Comparison of ENCODE assay signal across 1 cellular context in the genomic region with DNA sequence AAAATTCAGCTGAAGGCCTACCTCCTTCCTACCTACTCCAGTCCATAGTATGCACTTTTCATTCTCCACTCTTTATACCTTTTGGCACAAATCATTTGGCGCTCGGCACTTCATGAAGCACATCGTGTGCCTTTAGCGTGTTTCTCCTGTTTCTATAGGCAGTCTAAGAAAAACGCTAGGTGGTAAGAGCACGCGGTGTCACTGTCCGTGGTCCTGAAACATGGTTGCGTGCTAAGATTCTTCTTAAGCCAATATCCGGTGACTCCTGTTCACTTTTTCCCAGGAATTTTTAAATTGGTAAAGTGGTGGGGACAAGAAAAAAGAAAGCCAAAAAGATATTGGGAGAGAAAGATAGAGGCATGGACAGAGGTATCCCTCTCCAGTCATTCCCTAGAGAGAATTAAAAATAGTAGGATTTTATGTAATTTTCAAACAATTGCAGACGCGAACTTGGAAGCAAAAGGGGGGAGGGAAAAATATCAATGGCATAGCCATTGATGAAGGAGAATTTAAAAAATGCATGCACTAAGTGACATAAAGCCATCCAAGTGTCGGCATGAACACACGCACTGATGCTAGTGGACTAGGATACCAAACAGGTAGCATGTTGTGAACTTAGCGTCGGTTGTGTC.
TF ChIP-seq lines count a peak whose summit lies in the region.

No MANE protein-coding gene starts in this region.

TF ChIP-seq in WTC11, 78 proteins besides CTCF, POLR2A, EP300 and RAD21 (continued from another document and continues in another):
- TF ChIP-seq, protein P1, sequence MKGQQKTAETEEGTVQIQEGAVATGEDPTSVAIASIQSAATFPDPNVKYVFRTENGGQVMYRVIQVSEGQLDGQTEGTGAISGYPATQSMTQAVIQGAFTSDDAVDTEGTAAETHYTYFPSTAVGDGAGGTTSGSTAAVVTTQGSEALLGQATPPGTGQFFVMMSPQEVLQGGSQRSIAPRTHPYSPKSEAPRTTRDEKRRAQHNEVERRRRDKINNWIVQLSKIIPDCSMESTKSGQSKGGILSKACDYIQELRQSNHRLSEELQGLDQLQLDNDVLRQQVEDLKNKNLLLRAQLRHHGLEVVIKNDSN (CRISPR knock-in tag; IDR thresholded peaks at IDR 0.05) = peak; percentile 36; the same call in 1 of the 2 replicates
- peak; percentile 86 for TF ChIP-seq ZNF232 (CRISPR knock-in tag; IDR thresholded peaks at IDR 0.05)
- TF ChIP-seq ZNF425 (CRISPR knock-in tag; conservative IDR thresholded peaks at IDR 0.05) = no peak
- TF ChIP-seq, protein P2, sequence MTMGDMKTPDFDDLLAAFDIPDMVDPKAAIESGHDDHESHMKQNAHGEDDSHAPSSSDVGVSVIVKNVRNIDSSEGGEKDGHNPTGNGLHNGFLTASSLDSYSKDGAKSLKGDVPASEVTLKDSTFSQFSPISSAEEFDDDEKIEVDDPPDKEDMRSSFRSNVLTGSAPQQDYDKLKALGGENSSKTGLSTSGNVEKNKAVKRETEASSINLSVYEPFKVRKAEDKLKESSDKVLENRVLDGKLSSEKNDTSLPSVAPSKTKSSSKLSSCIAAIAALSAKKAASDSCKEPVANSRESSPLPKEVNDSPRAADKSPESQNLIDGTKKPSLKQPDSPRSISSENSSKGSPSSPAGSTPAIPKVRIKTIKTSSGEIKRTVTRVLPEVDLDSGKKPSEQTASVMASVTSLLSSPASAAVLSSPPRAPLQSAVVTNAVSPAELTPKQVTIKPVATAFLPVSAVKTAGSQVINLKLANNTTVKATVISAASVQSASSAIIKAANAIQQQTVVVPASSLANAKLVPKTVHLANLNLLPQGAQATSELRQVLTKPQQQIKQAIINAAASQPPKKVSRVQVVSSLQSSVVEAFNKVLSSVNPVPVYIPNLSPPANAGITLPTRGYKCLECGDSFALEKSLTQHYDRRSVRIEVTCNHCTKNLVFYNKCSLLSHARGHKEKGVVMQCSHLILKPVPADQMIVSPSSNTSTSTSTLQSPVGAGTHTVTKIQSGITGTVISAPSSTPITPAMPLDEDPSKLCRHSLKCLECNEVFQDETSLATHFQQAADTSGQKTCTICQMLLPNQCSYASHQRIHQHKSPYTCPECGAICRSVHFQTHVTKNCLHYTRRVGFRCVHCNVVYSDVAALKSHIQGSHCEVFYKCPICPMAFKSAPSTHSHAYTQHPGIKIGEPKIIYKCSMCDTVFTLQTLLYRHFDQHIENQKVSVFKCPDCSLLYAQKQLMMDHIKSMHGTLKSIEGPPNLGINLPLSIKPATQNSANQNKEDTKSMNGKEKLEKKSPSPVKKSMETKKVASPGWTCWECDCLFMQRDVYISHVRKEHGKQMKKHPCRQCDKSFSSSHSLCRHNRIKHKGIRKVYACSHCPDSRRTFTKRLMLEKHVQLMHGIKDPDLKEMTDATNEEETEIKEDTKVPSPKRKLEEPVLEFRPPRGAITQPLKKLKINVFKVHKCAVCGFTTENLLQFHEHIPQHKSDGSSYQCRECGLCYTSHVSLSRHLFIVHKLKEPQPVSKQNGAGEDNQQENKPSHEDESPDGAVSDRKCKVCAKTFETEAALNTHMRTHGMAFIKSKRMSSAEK (CRISPR knock-in tag; IDR thresholded peaks at IDR 0.05; ENCODE audit: borderline replicate concordance) = 0 out of 2 replicates have a peak, but pooled peaks have one; percentile 24
- peak; percentile 85; the same call in 1 of the 2 replicates for TF ChIP-seq ZNF219 (CRISPR knock-in tag; IDR thresholded peaks at IDR 0.05; ENCODE audit: borderline replicate concordance)
- TF ChIP-seq CBFB (CRISPR knock-in tag; IDR thresholded peaks at IDR 0.05; ENCODE audit: low read depth) = no peak
- TF ChIP-seq, protein P3, sequence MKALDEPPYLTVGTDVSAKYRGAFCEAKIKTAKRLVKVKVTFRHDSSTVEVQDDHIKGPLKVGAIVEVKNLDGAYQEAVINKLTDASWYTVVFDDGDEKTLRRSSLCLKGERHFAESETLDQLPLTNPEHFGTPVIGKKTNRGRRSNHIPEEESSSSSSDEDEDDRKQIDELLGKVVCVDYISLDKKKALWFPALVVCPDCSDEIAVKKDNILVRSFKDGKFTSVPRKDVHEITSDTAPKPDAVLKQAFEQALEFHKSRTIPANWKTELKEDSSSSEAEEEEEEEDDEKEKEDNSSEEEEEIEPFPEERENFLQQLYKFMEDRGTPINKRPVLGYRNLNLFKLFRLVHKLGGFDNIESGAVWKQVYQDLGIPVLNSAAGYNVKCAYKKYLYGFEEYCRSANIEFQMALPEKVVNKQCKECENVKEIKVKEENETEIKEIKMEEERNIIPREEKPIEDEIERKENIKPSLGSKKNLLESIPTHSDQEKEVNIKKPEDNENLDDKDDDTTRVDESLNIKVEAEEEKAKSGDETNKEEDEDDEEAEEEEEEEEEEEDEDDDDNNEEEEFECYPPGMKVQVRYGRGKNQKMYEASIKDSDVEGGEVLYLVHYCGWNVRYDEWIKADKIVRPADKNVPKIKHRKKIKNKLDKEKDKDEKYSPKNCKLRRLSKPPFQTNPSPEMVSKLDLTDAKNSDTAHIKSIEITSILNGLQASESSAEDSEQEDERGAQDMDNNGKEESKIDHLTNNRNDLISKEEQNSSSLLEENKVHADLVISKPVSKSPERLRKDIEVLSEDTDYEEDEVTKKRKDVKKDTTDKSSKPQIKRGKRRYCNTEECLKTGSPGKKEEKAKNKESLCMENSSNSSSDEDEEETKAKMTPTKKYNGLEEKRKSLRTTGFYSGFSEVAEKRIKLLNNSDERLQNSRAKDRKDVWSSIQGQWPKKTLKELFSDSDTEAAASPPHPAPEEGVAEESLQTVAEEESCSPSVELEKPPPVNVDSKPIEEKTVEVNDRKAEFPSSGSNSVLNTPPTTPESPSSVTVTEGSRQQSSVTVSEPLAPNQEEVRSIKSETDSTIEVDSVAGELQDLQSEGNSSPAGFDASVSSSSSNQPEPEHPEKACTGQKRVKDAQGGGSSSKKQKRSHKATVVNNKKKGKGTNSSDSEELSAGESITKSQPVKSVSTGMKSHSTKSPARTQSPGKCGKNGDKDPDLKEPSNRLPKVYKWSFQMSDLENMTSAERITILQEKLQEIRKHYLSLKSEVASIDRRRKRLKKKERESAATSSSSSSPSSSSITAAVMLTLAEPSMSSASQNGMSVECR (CRISPR knock-in tag; IDR thresholded peaks at IDR 0.05; ENCODE audit: borderline replicate concordance) = peak; percentile 92; the same call in 1 of the 2 replicates
- TF ChIP-seq STAT6 (CRISPR knock-in tag; conservative IDR thresholded peaks at IDR 0.05; ENCODE audit: low read depth) = no peak
- no peak for TF ChIP-seq ATF1 (CRISPR knock-in tag; IDR thresholded peaks at IDR 0.05)
- TF ChIP-seq, protein P4, sequence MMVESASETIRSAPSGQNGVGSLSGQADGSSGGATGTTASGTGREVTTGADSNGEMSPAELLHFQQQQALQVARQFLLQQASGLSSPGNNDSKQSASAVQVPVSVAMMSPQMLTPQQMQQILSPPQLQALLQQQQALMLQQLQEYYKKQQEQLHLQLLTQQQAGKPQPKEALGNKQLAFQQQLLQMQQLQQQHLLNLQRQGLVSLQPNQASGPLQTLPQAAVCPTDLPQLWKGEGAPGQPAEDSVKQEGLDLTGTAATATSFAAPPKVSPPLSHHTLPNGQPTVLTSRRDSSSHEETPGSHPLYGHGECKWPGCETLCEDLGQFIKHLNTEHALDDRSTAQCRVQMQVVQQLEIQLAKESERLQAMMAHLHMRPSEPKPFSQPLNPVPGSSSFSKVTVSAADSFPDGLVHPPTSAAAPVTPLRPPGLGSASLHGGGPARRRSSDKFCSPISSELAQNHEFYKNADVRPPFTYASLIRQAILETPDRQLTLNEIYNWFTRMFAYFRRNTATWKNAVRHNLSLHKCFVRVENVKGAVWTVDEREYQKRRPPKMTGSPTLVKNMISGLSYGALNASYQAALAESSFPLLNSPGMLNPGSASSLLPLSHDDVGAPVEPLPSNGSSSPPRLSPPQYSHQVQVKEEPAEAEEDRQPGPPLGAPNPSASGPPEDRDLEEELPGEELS (CRISPR knock-in tag; IDR thresholded peaks at IDR 0.05) = peak; percentile 77; the same call in 1 of the 2 replicates
- TF ChIP-seq NR3C1 (CRISPR knock-in tag; conservative IDR thresholded peaks at IDR 0.05; ENCODE audit: low read depth) = no peak
- TF ChIP-seq, protein P5, sequence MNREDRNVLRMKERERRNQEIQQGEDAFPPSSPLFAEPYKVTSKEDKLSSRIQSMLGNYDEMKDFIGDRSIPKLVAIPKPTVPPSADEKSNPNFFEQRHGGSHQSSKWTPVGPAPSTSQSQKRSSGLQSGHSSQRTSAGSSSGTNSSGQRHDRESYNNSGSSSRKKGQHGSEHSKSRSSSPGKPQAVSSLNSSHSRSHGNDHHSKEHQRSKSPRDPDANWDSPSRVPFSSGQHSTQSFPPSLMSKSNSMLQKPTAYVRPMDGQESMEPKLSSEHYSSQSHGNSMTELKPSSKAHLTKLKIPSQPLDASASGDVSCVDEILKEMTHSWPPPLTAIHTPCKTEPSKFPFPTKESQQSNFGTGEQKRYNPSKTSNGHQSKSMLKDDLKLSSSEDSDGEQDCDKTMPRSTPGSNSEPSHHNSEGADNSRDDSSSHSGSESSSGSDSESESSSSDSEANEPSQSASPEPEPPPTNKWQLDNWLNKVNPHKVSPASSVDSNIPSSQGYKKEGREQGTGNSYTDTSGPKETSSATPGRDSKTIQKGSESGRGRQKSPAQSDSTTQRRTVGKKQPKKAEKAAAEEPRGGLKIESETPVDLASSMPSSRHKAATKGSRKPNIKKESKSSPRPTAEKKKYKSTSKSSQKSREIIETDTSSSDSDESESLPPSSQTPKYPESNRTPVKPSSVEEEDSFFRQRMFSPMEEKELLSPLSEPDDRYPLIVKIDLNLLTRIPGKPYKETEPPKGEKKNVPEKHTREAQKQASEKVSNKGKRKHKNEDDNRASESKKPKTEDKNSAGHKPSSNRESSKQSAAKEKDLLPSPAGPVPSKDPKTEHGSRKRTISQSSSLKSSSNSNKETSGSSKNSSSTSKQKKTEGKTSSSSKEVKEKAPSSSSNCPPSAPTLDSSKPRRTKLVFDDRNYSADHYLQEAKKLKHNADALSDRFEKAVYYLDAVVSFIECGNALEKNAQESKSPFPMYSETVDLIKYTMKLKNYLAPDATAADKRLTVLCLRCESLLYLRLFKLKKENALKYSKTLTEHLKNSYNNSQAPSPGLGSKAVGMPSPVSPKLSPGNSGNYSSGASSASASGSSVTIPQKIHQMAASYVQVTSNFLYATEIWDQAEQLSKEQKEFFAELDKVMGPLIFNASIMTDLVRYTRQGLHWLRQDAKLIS (CRISPR knock-in tag; IDR thresholded peaks at IDR 0.05; ENCODE audit: borderline replicate concordance) = no peak
- TF ChIP-seq ZNF263 (CRISPR knock-in tag; IDR thresholded peaks at IDR 0.05; ENCODE audit: low read depth) = no peak
- TF ChIP-seq ZNF317 (CRISPR knock-in tag; IDR thresholded peaks at IDR 0.05; ENCODE audit: borderline replicate concordance, low read depth) = no peak
- TF ChIP-seq GTF2I (CRISPR knock-in tag; conservative IDR thresholded peaks at IDR 0.05) = no peak
- TF ChIP-seq, protein P6, sequence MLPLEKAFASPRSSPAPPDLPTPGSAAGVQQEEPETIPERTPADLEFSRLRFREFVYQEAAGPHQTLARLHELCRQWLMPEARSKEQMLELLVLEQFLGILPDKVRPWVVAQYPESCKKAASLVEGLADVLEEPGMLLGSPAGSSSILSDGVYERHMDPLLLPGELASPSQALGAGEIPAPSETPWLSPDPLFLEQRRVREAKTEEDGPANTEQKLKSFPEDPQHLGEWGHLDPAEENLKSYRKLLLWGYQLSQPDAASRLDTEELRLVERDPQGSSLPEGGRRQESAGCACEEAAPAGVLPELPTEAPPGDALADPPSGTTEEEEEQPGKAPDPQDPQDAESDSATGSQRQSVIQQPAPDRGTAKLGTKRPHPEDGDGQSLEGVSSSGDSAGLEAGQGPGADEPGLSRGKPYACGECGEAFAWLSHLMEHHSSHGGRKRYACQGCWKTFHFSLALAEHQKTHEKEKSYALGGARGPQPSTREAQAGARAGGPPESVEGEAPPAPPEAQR (CRISPR knock-in tag; IDR thresholded peaks at IDR 0.05) = no peak
- no peak for TF ChIP-seq ESRRA (CRISPR knock-in tag; IDR thresholded peaks at IDR 0.05; ENCODE audit: borderline replicate concordance)
- TF ChIP-seq ZNF138 (CRISPR knock-in tag; conservative IDR thresholded peaks at IDR 0.05) = no peak
- no peak for TF ChIP-seq SMAD4 (CRISPR knock-in tag; IDR thresholded peaks at IDR 0.05)
- TF ChIP-seq, protein P7, sequence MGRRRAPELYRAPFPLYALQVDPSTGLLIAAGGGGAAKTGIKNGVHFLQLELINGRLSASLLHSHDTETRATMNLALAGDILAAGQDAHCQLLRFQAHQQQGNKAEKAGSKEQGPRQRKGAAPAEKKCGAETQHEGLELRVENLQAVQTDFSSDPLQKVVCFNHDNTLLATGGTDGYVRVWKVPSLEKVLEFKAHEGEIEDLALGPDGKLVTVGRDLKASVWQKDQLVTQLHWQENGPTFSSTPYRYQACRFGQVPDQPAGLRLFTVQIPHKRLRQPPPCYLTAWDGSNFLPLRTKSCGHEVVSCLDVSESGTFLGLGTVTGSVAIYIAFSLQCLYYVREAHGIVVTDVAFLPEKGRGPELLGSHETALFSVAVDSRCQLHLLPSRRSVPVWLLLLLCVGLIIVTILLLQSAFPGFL (CRISPR knock-in tag; IDR thresholded peaks at IDR 0.05; ENCODE audit: borderline replicate concordance) = peak; percentile 90; the same call in 1 of the 2 replicates
- TF ChIP-seq, protein P8, sequence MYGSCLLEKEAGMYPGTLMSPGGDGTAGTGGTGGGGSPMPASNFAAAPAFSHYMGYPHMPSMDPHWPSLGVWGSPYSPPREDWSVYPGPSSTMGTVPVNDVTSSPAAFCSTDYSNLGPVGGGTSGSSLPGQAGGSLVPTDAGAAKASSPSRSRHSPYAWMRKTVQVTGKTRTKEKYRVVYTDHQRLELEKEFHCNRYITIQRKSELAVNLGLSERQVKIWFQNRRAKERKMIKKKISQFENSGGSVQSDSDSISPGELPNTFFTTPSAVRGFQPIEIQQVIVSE (CRISPR knock-in tag; IDR thresholded peaks at IDR 0.05; ENCODE audit: borderline replicate concordance) = no peak
